In genomic region chr19:5829567-5830315, GRCh38 we compare ENCODE assay signal across 11 cellular contexts. TPM values are rescaled to one million over a fixed set of nuclear protein-coding genes. Genes with fewer than 3 reads are reported as not detected.
DNase-seq lines count a peak whose midpoint lies in the region; ATAC-seq and TF ChIP-seq lines count a peak whose summit lies in the region.
"Had no signal": no experiment of that assay in that cellular context is flagged by ENCODE, and none has a peak within 500 bp of the region (broad histone marks: within the 10 kb centered on the region; RNA-seq: fewer than 3 reads in every experiment).

No MANE protein-coding gene starts in this region.

- H3K27me3 Mint-ChIP-seq in CD4-positive, alpha-beta memory T cell = peaks cover 1 to 3% of the 10 kb centered on the region in 2 donors
- H3K27me3 Mint-ChIP-seq in central memory CD8-positive, alpha-beta T cell = peaks cover 24% of the 10 kb centered on the region
- H3K27me3 Mint-ChIP-seq in naive thymus-derived CD4-positive, alpha-beta T cell = peaks cover 0 to 10% (median 0%) of the 10 kb centered on the region in 5 donors

- peaks cover 22% of the 10 kb centered on the region for H3K4me1 ChIP-seq in CD4-positive, alpha-beta memory T cell (ENCODE audit: insufficient read depth, low read length)
- H3K4me1 ChIP-seq in HUES6 (ENCODE audit: control insufficient read depth, insufficient read depth, low read length) = peaks cover 11% of the 10 kb centered on the region; the same call in 1 of the 2 replicates
- peaks cover 10 to 17% of the 10 kb centered on the region in 2 donors for H3K4me1 ChIP-seq in naive thymus-derived CD4-positive, alpha-beta T cell (ENCODE audit: control insufficient read depth in 2 of 2, insufficient read depth in 2 of 2, low read length in 2 of 2)
- peaks cover 7 to 31% (median 16%) of the 10 kb centered on the region in 4 donors for H3K4me1 ChIP-seq in upper lobe of left lung

- H3K4me1 Mint-ChIP-seq in CD4-positive, alpha-beta memory T cell = peaks cover 3 to 17% (median 10%) of the 10 kb centered on the region in 4 donors
- peaks cover 16% of the 10 kb centered on the region for H3K4me1 Mint-ChIP-seq in central memory CD8-positive, alpha-beta T cell
- H3K4me1 Mint-ChIP-seq in naive thymus-derived CD4-positive, alpha-beta T cell = peaks cover 5 to 19% (median 10%) of the 10 kb centered on the region in 7 donors

- H3K4me3 ChIP-seq in CD4-positive, alpha-beta memory T cell (ENCODE audit: low read length in 2 of 2) = no peak overlapping the region
- peak overlapping the region; percentile 88 for H3K4me3 ChIP-seq in HUES6 (ENCODE audit: low read depth, low read length)
- no peak overlapping the region for H3K4me3 ChIP-seq in naive thymus-derived CD4-positive, alpha-beta T cell (ENCODE audit: low read length)
- H3K4me3 ChIP-seq in upper lobe of left lung = no peak overlapping the region

- no peak overlapping the region for H3K27ac ChIP-seq in CD4-positive, alpha-beta memory T cell (ENCODE audit: low read depth, low read length)
- H3K27ac ChIP-seq in HUES6 (ENCODE audit: low read depth, low read length) = no peak overlapping the region
- H3K27ac ChIP-seq in naive thymus-derived CD4-positive, alpha-beta T cell (ENCODE audit: low read depth, low read length) = no peak overlapping the region
- H3K27ac ChIP-seq in upper lobe of left lung = no peak overlapping the region
- H3K27ac ChIP-seq: VCaP had no signal

- DNase-seq in CD4-positive, alpha-beta memory T cell = no peak
- no peak for DNase-seq in central memory CD8-positive, alpha-beta T cell (ENCODE audit: low spot score in 2 of 2)
- no peak for DNase-seq in naive thymus-derived CD4-positive, alpha-beta T cell
- DNase-seq in SW 1271 (lab: John Stamatoyannopoulos, UW) (no peak), upper lobe of left lung (no peak)
- DNase-seq: aorta had no signal

- no peak overlapping the region for H3K9ac ChIP-seq in HUES6 (ENCODE audit: low read length)

- no peaks in the 10 kb centered on the region for H3K36me3 ChIP-seq in CD4-positive, alpha-beta memory T cell (ENCODE audit: insufficient read depth, low read length)
- H3K36me3 ChIP-seq in HUES6 (ENCODE audit: control insufficient read depth, insufficient read depth, low read length) (no peaks in the 10 kb centered on the region), upper lobe of left lung (no peaks in the 10 kb centered on the region)
- H3K36me3 ChIP-seq in naive thymus-derived CD4-positive, alpha-beta T cell (ENCODE audit: control insufficient read depth in 2 of 3, insufficient read depth in 3 of 3, low read length in 3 of 3) = no peaks in the 10 kb centered on the region

- H3K36me3 Mint-ChIP-seq in CD4-positive, alpha-beta memory T cell = peaks cover 0 to 3% of the 10 kb centered on the region in 2 donors
- H3K36me3 Mint-ChIP-seq in central memory CD8-positive, alpha-beta T cell (ENCODE audit: insufficient read depth) = peaks cover 14% of the 10 kb centered on the region
- no peaks in the 10 kb centered on the region for H3K36me3 Mint-ChIP-seq in naive thymus-derived CD4-positive, alpha-beta T cell

- ATAC-seq in central memory CD8-positive, alpha-beta T cell (replicated peaks; ENCODE audit: extremely low read depth, poor library complexity, severe bottlenecking) = no peak
- ATAC-seq in naive thymus-derived CD4-positive, alpha-beta T cell = no peak
- ATAC-seq in GM21381 (IDR thresholded peaks at IDR 0.05; ENCODE audit: unreplicated experiment) (no peak), upper lobe of left lung (ENCODE audit: low FRiP score in 2 of 2) (no peak), GM19324 (IDR thresholded peaks at IDR 0.05; ENCODE audit: low FRiP score, unreplicated experiment) (no peak)

- H3K27ac Mint-ChIP-seq in CD4-positive, alpha-beta memory T cell = peak overlapping the region in 2 of 7 donors; percentile 16 to 91
- H3K27ac Mint-ChIP-seq in central memory CD8-positive, alpha-beta T cell (ENCODE audit: low read depth) = peak overlapping the region; percentile 30
- peak overlapping the region in 4 of 9 donors; percentile 37 to 77 (median 51) for H3K27ac Mint-ChIP-seq in naive thymus-derived CD4-positive, alpha-beta T cell

- POLR2A ChIA-PET in CD4-positive, alpha-beta memory T cell (lab: Charles Lee; ENCODE audit: partially characterized antibody) = interaction anchor here (2.2 to 3.2 kb wide), 4 partner anchors 39 to 138 kb away, joined by 9 to 54 read pairs (median 16); partner anchors contain the start of genes DUS3L, NDUFA11 and VMAC
- POLR2A ChIA-PET in naive thymus-derived CD4-positive, alpha-beta T cell (lab: Charles Lee) = interaction anchor here (2.6 to 3.5 kb wide), 3 partner anchors 26 to 74 kb away, joined by 22 to 43 read pairs (median 26); partner anchors contain the start of genes DUS3L, NDUFA11, NRTN and VMAC

- no peak for TF ChIP-seq POLR2A in upper lobe of left lung (IDR thresholded peaks at IDR 0.05)

- TF ChIP-seq CTCF in upper lobe of left lung (IDR thresholded peaks at IDR 0.05) = no peak

- H3K9me3 Mint-ChIP-seq in CD4-positive, alpha-beta memory T cell = peaks cover 0 to 2% (median 0%) of the 10 kb centered on the region in 8 donors
- H3K9me3 Mint-ChIP-seq in central memory CD8-positive, alpha-beta T cell = peaks cover 5% of the 10 kb centered on the region
- peaks cover 0 to 1% (median 0%) of the 10 kb centered on the region in 11 donors for H3K9me3 Mint-ChIP-seq in naive thymus-derived CD4-positive, alpha-beta T cell

- TF ChIP-seq EP300 in upper lobe of left lung (IDR thresholded peaks at IDR 0.05) = no peak

- peak overlapping the region in 6 of 8 donors; percentile 30 to 69 (median 52) for H3K4me3 Mint-ChIP-seq in CD4-positive, alpha-beta memory T cell
- H3K4me3 Mint-ChIP-seq in central memory CD8-positive, alpha-beta T cell = no peak overlapping the region
- H3K4me3 Mint-ChIP-seq in naive thymus-derived CD4-positive, alpha-beta T cell = peak overlapping the region in 9 of 10 donors; percentile 16 to 95 (median 58)

- no peaks in the 10 kb centered on the region for H3K27me3 ChIP-seq in CD4-positive, alpha-beta memory T cell (ENCODE audit: insufficient read depth, low read length)
- H3K27me3 ChIP-seq in HUES6 (ENCODE audit: control insufficient read depth, insufficient read depth, low read length) (peaks cover under 1% of the 10 kb centered on the region; the same call in 1 of the 2 replicates), upper lobe of left lung (peaks cover 0 to 7% (median 3%) of the 10 kb centered on the region in 4 donors)
- H3K27me3 ChIP-seq in naive thymus-derived CD4-positive, alpha-beta T cell (ENCODE audit: control insufficient read depth in 2 of 2, insufficient read depth in 2 of 2, low read length in 2 of 2) = no peaks in the 10 kb centered on the region

- no peaks in the 10 kb centered on the region for H3K9me3 ChIP-seq in CD4-positive, alpha-beta memory T cell (ENCODE audit: control insufficient read depth in 1 of 2, low read length in 2 of 2)
- no peaks in the 10 kb centered on the region for H3K9me3 ChIP-seq in HUES6 (ENCODE audit: control insufficient read depth, insufficient read depth, low read depth, low read length)
- H3K9me3 ChIP-seq in naive thymus-derived CD4-positive, alpha-beta T cell (ENCODE audit: control insufficient read depth in 2 of 3, low read length in 3 of 3) = no peaks in the 10 kb centered on the region
- no peaks in the 10 kb centered on the region for H3K9me3 ChIP-seq in upper lobe of left lung

- CTCF ChIA-PET in CD4-positive, alpha-beta memory T cell (lab: Charles Lee; ENCODE audit: partially characterized antibody) = interaction anchor here (2.9 kb wide), 1 partner anchor 26 kb away, joined by 22 read pairs; the partner anchor contains the start of gene NRTN
- CTCF ChIA-PET in naive thymus-derived CD4-positive, alpha-beta T cell (lab: Charles Lee) = interaction anchor here (1.3 kb wide), 1 partner anchor 9 kb away, joined by 4 read pairs; the partner anchor contains the start of gene FUT6

- WGBS in upper lobe of left lung, 2 donors = 70 to 76% methylated on average over 18 to 33 of the region's 34 CpGs

- intact Hi-C loops in CD4-positive, alpha-beta memory T cell (cut with micrococcal nuclease) = loop anchor here (2.0 kb wide), 1 partner anchor 25 kb away; the partner anchor contains the start of gene NRTN
- intact Hi-C loops in naive thymus-derived CD4-positive, alpha-beta T cell (cut with micrococcal nuclease) = loop anchor here in 1 of 2 donors (2.0 to 5.0 kb wide), 2 partner anchors 133 to 533 kb away; partner anchors contain the start of gene CLPP

RNA-seq across cellular contexts. Expression of gene FUT6, which starts 9.8 kb away (rescaled TPM):
- total RNA-seq in CD4-positive, alpha-beta memory T cell = not detected
- polyA plus RNA-seq in CD4-positive, alpha-beta memory T cell = not detected
- not detected for total RNA-seq in naive thymus-derived CD4-positive, alpha-beta T cell
- polyA plus RNA-seq in naive thymus-derived CD4-positive, alpha-beta T cell = not detected
- 1 to 10 TPM in 2 of 6 donors, under 1 TPM in 4; 0.30 to 3.6 (median 0.82) TPM for total RNA-seq in upper lobe of left lung
- total RNA-seq: aorta, lung microvascular endothelial cell had no signal

RNA-seq across cellular contexts. Expression of gene FUT3, which starts 21.5 kb away (rescaled TPM):
- under 1 TPM in 1 of 2 experiments, not detected in 1; 0.15 TPM for total RNA-seq in CD4-positive, alpha-beta memory T cell
- polyA plus RNA-seq in CD4-positive, alpha-beta memory T cell = not detected
- under 1 TPM in 2 of 5 experiments, not detected in 3; 0.29 to 0.45 TPM for total RNA-seq in naive thymus-derived CD4-positive, alpha-beta T cell
- polyA plus RNA-seq in naive thymus-derived CD4-positive, alpha-beta T cell = not detected
- 10 to 100 TPM in 4 of 6 donors, 1 to 10 TPM in 2; 4.2 to 19.5 (median 12.7) TPM for total RNA-seq in upper lobe of left lung
- total RNA-seq: aorta, lung microvascular endothelial cell had no signal

RNA-seq across cellular contexts. Expression of gene NRTN, which starts 24.9 kb away (rescaled TPM):
- under 1 TPM; 0.61 to 0.91 TPM for total RNA-seq in CD4-positive, alpha-beta memory T cell
- under 1 TPM; 0.34 to 0.42 TPM for polyA plus RNA-seq in CD4-positive, alpha-beta memory T cell
- 1 to 10 TPM in 1 of 5 experiments, under 1 TPM in 3, not detected in 1; 0.19 to 1.0 (median 0.81) TPM for total RNA-seq in naive thymus-derived CD4-positive, alpha-beta T cell
- polyA plus RNA-seq in naive thymus-derived CD4-positive, alpha-beta T cell = under 1 TPM; 0.21 to 0.64 TPM
- 10 to 100 TPM in 1 of 6 donors, 1 to 10 TPM in 4, under 1 TPM in 1; 0.77 to 13.3 (median 4.5) TPM for total RNA-seq in upper lobe of left lung
- total RNA-seq: aorta had no signal

RNA-seq across cellular contexts. Expression of gene DUS3L, which starts 38.8 kb away (rescaled TPM):
- 10 to 100 TPM; 58.7 to 72.9 TPM for total RNA-seq in CD4-positive, alpha-beta memory T cell
- polyA plus RNA-seq in CD4-positive, alpha-beta memory T cell = 10 to 100 TPM; 34.2 to 36.7 TPM
- 100 to 1,000 TPM in 2 of 5 experiments, 10 to 100 TPM in 3; 53.2 to 179 (median 82.7) TPM for total RNA-seq in naive thymus-derived CD4-positive, alpha-beta T cell
- polyA plus RNA-seq in naive thymus-derived CD4-positive, alpha-beta T cell = 10 to 100 TPM; 33.1 to 56.5 TPM
- total RNA-seq in upper lobe of left lung = 10 to 100 TPM; 31.4 to 88.0 (median 43.1) TPM

RNA-seq across cellular contexts. Expression of gene FUT5, which starts 40.6 kb away (rescaled TPM):
- total RNA-seq in CD4-positive, alpha-beta memory T cell = under 1 TPM in 1 of 2 experiments, not detected in 1; 0.17 TPM
- not detected for polyA plus RNA-seq in CD4-positive, alpha-beta memory T cell
- 1 to 10 TPM in 2 of 5 experiments, under 1 TPM in 1, not detected in 2; 0.24 to 6.2 (median 2.5) TPM for total RNA-seq in naive thymus-derived CD4-positive, alpha-beta T cell
- polyA plus RNA-seq in naive thymus-derived CD4-positive, alpha-beta T cell = not detected
- not detected for total RNA-seq in upper lobe of left lung
- total RNA-seq: aorta, lung microvascular endothelial cell had no signal
- polyA plus RNA-seq: aorta had no signal
